1 cellular context compared by ENCODE assay signal in the genomic region with DNA sequence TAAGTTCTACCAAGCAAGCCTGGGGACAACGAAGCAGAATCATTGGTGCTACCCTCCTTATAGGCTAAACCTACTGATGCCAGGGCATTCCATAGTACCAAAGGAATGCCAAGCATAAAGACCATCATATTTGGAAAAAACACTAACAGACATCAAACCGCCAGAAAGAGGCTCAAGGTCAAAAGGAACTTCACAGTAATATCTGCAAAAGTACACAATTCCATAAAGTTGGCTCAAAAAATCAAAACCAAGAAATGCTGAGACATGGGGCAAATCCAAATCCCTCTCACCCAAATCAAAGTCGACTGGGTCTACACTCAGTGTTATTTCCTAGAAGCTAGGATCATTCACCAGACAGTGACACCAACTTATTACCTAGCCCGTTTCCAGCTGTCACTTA.
TF ChIP-seq lines count a peak whose summit lies in the region.

No MANE protein-coding gene starts in this region.

TF ChIP-seq in GM12878, 131 proteins besides CTCF, POLR2A, EP300 and RAD21:
- TF ChIP-seq TCF3 (IDR thresholded peaks at IDR 0.05; ENCODE audit: borderline replicate concordance, insufficient read depth, low read depth, low read length) (no peak), SMAD5 (IDR thresholded peaks at IDR 0.05; ENCODE audit: low read depth) (no peak), YBX1 (IDR thresholded peaks at IDR 0.05) (no peak), NR2C2 (IDR thresholded peaks at IDR 0.05; ENCODE audit: borderline replicate concordance, control insufficient read depth, insufficient read length, low read depth) (no peak), IKZF1 (conservative IDR thresholded peaks at IDR 0.05) (no peak), TARDBP (IDR thresholded peaks at IDR 0.05; ENCODE audit: borderline replicate concordance) (no peak), EZH2 (IDR thresholded peaks at IDR 0.05; ENCODE audit: borderline replicate concordance, control insufficient read depth, low read depth, low read length) (no peak), POU2F2 (IDR thresholded peaks at IDR 0.05; ENCODE audit: borderline replicate concordance, low read depth, low read length) (no peak), WRNIP1 (IDR thresholded peaks at IDR 0.05; ENCODE audit: borderline replicate concordance, low read depth, low read length) (no peak), BHLHE40 (IDR thresholded peaks at IDR 0.05; ENCODE audit: borderline replicate concordance in 1 of 2, low read depth in 2 of 2, low read length in 1 of 2) (no peak), GABPA (IDR thresholded peaks at IDR 0.05; ENCODE audit: low read depth) (no peak), NFYA (IDR thresholded peaks at IDR 0.05; ENCODE audit: borderline replicate concordance, low read depth, low read length) (no peak), STAT1 (conservative IDR thresholded peaks at IDR 0.05) (no peak), CREM (IDR thresholded peaks at IDR 0.05; ENCODE audit: low read depth) (no peak), DPF2 (IDR thresholded peaks at IDR 0.05) (no peak), RCOR1 (conservative IDR thresholded peaks at IDR 0.05; ENCODE audit: low read depth, low read length) (no peak)
- TF ChIP-seq, protein P1, sequence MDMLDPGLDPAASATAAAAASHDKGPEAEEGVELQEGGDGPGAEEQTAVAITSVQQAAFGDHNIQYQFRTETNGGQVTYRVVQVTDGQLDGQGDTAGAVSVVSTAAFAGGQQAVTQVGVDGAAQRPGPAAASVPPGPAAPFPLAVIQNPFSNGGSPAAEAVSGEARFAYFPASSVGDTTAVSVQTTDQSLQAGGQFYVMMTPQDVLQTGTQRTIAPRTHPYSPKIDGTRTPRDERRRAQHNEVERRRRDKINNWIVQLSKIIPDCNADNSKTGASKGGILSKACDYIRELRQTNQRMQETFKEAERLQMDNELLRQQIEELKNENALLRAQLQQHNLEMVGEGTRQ (IDR thresholded peaks at IDR 0.05; ENCODE audit: borderline replicate concordance, low read depth, low read length), result no peak
